In the genomic region with DNA sequence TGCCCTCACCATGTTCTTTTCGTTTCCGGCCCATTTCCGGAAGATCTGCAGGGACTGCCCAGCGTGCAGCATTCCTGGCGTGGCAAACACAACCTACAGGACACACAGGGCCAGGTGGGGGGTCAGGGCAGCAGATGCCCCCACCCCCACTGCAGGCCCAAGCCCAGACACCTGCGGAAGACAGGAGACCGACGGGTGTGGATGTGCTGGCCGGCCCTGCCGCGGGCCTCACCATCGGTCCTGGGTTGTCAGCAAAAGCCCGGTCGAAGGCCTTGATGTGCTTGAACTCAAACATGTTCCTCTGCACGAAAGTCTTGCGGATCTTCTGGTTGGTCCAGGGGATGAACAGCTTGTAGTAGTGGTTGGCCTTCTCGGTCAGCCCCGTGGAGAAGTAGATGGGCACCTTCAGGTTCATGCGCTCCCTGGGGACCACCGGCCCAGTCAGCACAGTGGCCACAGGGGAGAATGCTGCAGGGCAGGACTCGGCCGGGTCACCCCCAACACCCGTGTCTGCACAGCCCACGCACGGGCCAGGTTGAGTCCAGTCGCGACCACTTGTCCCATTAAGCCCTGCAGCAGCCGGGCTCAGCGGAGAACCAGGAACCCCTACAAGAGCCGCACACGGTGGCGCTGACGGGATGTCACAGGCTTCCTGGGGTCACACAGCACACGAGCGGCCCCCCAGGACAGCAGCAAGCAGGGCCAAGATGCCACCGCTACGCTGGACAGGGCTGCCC, we compare ENCODE assay signal across 26 cellular contexts. TPM values are rescaled to one million over a fixed set of nuclear protein-coding genes. Genes with fewer than 3 reads are reported as not detected.
DNase-seq lines count a peak whose midpoint lies in the region; ATAC-seq, FAIRE-seq and TF ChIP-seq lines count a peak whose summit lies in the region.
"Had no signal": no experiment of that assay in that cellular context is flagged by ENCODE, and none has a peak within 500 bp of the region (broad histone marks: within the 10 kb centered on the region; RNA-seq: fewer than 3 reads in every experiment).

No MANE protein-coding gene starts in this region.

- TF ChIP-seq EP300 in GM12878 (IDR thresholded peaks at IDR 0.05; ENCODE audit: borderline replicate concordance in 1 of 2, control insufficient read depth in 1 of 2, low read depth in 2 of 2, low read length in 2 of 2): no peak

- TF ChIP-seq CTCF in 22Rv1 (IDR thresholded peaks at IDR 0.05): no peak
- TF ChIP-seq CTCF in IMR-90 (conservative IDR thresholded peaks at IDR 0.05; ENCODE audit: low read depth, low read length): no peak
- no peak for TF ChIP-seq CTCF in GM12878 (IDR thresholded peaks at IDR 0.05 in 2 of 3, conservative IDR thresholded peaks at IDR 0.05 in 1 of 3; ENCODE audit: control insufficient read depth in 2 of 3, extremely low read depth in 1 of 3, insufficient read depth in 1 of 3, low read depth in 3 of 3, low read length in 3 of 3)

- no peak overlapping the region for H3K56ac ChIP-seq in IMR-90 (ENCODE audit: extremely low read depth, insufficient read depth, low read length)

- H3K4ac ChIP-seq in IMR-90 (ENCODE audit: low read depth, low read length) (no peak overlapping the region), neuronal stem cell (ENCODE audit: low read length) (no peak overlapping the region)

- H3K9ac ChIP-seq in IMR-90 (ENCODE audit: low read depth, low read length): no peak overlapping the region
- H3K9ac ChIP-seq in GM12878 (ENCODE audit: control insufficient read depth, insufficient read depth, low read length): no peak overlapping the region
- no peak overlapping the region for H3K9ac ChIP-seq in neuronal stem cell (ENCODE audit: low read depth, low read length, poor library complexity)
- H3K9ac ChIP-seq: BLaER1 had no signal

- H3K9me3 ChIP-seq in IMR-90 (ENCODE audit: control insufficient read depth, insufficient read depth, low read length) (no peaks in the 10 kb centered on the region), GM12878 (replicated peaks; ENCODE audit: control insufficient read depth, insufficient read depth, low read length) (no peaks in the 10 kb centered on the region), neuronal stem cell (replicated peaks in 1 of 2; ENCODE audit: control insufficient read depth in 2 of 2, insufficient read depth in 1 of 2, low read depth in 1 of 2, low read length in 2 of 2) (no peaks in the 10 kb centered on the region)
- no peaks in the 10 kb centered on the region for H3K9me3 ChIP-seq in effector memory CD4-positive, alpha-beta T cell (ENCODE audit: control insufficient read depth, low read length)
- H3K9me3 ChIP-seq: BLaER1 had no signal

- intact Hi-C loops in IMR-90 (cut with micrococcal nuclease) (no loop called here), GM12878 (cut with micrococcal nuclease; ENCODE audit: unreplicated experiment) (no loop called here)

- no peak overlapping the region for H2AK5ac ChIP-seq in IMR-90 (ENCODE audit: low read depth, low read length)
- no peak overlapping the region for H2AK5ac ChIP-seq in neuronal stem cell (ENCODE audit: low read depth, low read length)

- no peak overlapping the region for H3K23ac ChIP-seq in IMR-90 (ENCODE audit: low read depth, low read length)
- peak overlapping the region; percentile 85 for H3K23ac ChIP-seq in neuronal stem cell (ENCODE audit: low read depth, low read length, poor library complexity)

- no peak for FAIRE-seq in GM12878 (lab: Jason Lieb, UNC)
- FAIRE-seq: A204.1, D721Med, G401.6 had no signal

- 96% methylated on average over 22 of the region's 37 CpGs; no CpG with 5 or more reads in 1 of the 2 experiments for WGBS in IMR-90 (ENCODE audit: extremely low coverage in 2 of 2, insufficient read length in 1 of 2), 2 experiments
- WGBS in GM12878 (ENCODE audit: insufficient coverage, insufficient replicate concordance, low lambda C conversion rate, missing lambda C conversion rate): 92% methylated on average over 37 of the region's 37 CpGs
- no CpG with 5 or more reads among the region's 37 CpGs for WGBS in neuronal stem cell (ENCODE audit: extremely low coverage in 2 of 2, insufficient read length in 2 of 2, insufficient replicate concordance in 1 of 2), 2 donors

- TF ChIP-seq RAD21 in IMR-90 (IDR thresholded peaks at IDR 0.05; ENCODE audit: low read length): no peak
- no peak for TF ChIP-seq RAD21 in GM12878 (IDR thresholded peaks at IDR 0.05; ENCODE audit: insufficient read depth, low read depth, low read length)

- H2BK15ac ChIP-seq in IMR-90 (ENCODE audit: low read depth, low read length) (no peak overlapping the region), neuronal stem cell (ENCODE audit: low read length) (no peak overlapping the region)

- SMC1A ChIA-PET in GM12878 (lab: Charles Lee; ENCODE audit: uncharacterized antibody, unreplicated experiment): no interaction called here

- BruUV-seq in IMR-90 (replicated peaks; lab: Mats Ljungman, UMichigan) (no TSS peak), GM12878 (replicated peaks; lab: Mats Ljungman, UMichigan) (no TSS peak)

- H3K79me2 ChIP-seq in GM12878 (ENCODE audit: control insufficient read depth, insufficient read depth, low read length): peaks cover 6% of the 10 kb centered on the region

- no peak overlapping the region for H3K14ac ChIP-seq in IMR-90 (replicated peaks; ENCODE audit: low read depth, low read length)
- no peak overlapping the region for H3K14ac ChIP-seq in neuronal stem cell (ENCODE audit: low read length)

- in situ Hi-C loops in IMR-90 (cut with MboI; ENCODE audit: low sequenced_read_pairs) (no loop called here), GM12878 (cut with MboI) (no loop called here)

- H2BK120ac ChIP-seq in IMR-90 (ENCODE audit: low read depth, low read length) (no peak overlapping the region), neuronal stem cell (ENCODE audit: low read depth, low read length) (no peak overlapping the region)

- peaks cover 62% of the 10 kb centered on the region for H3K36me3 ChIP-seq in IMR-90 (ENCODE audit: control insufficient read depth, insufficient read depth, low read length)
- peaks cover 3 to 34% of the 10 kb centered on the region in 2 experiments; a peak in 3 of 4 replicates for H3K36me3 ChIP-seq in GM12878 (ENCODE audit: control insufficient read depth in 2 of 2, insufficient read depth in 2 of 2, low read length in 1 of 2)
- H3K36me3 ChIP-seq in neuronal stem cell (replicated peaks in 1 of 2; ENCODE audit: control insufficient read depth in 2 of 2, insufficient read depth in 2 of 2, low read length in 2 of 2): peaks cover 48 to 89% of the 10 kb centered on the region in 2 donors
- H3K36me3 ChIP-seq in effector memory CD4-positive, alpha-beta T cell (ENCODE audit: control insufficient read depth, insufficient read depth, low read length): peaks cover 48% of the 10 kb centered on the region

- H3K9me1 ChIP-seq in IMR-90 (ENCODE audit: insufficient read depth, low read length): no peaks in the 10 kb centered on the region

- H3K18ac ChIP-seq in IMR-90 (ENCODE audit: low read depth, low read length): no peak overlapping the region
- H3K18ac ChIP-seq in neuronal stem cell (ENCODE audit: low read length): peak overlapping the region; percentile 5

- RAD21 ChIA-PET in GM12878 (lab: Charles Lee; ENCODE audit: unreplicated experiment): no interaction called here

- H2BK12ac ChIP-seq in neuronal stem cell (ENCODE audit: low read length): no peak overlapping the region

- no peak overlapping the region for H4K5ac ChIP-seq in IMR-90 (ENCODE audit: low read depth, low read length)

- H3K27ac ChIP-seq in 22Rv1: peak overlapping the region; percentile 57
- H3K27ac ChIP-seq in IMR-90 (ENCODE audit: insufficient read depth, low read length): no peak overlapping the region
- H3K27ac ChIP-seq in GM12878 (ENCODE audit: control insufficient read depth, insufficient read depth): no peak overlapping the region
- no peak overlapping the region for H3K27ac ChIP-seq in neuronal stem cell (replicated peaks; ENCODE audit: low read length)
- H3K27ac ChIP-seq in effector memory CD4-positive, alpha-beta T cell (ENCODE audit: insufficient read depth, low read length, poor library complexity, severe bottlenecking): no peak overlapping the region
- H3K27ac ChIP-seq: BLaER1, HL-60, PC-9 had no signal

- H2BK5ac ChIP-seq in IMR-90 (ENCODE audit: low read depth, low read length, poor library complexity, severe bottlenecking) (no peak overlapping the region), neuronal stem cell (ENCODE audit: low read length) (no peak overlapping the region)

- POLR2A ChIA-PET in IMR-90 (lab: Charles Lee; ENCODE audit: unreplicated experiment) (no interaction called here), GM12878 (lab: Charles Lee) (no interaction called here)

- no peak overlapping the region for H4K91ac ChIP-seq in IMR-90 (ENCODE audit: insufficient read depth, low read depth, low read length)
- H4K91ac ChIP-seq in neuronal stem cell (ENCODE audit: low read depth, low read length, poor library complexity): no peak overlapping the region

- no peak overlapping the region for H2AK9ac ChIP-seq in IMR-90 (replicated peaks; ENCODE audit: low read depth, low read length, poor library complexity)

- H3K27me3 ChIP-seq in IMR-90 (ENCODE audit: control insufficient read depth, insufficient read depth, low read length): no peaks in the 10 kb centered on the region
- H3K27me3 ChIP-seq in GM12878 (replicated peaks in 1 of 2; ENCODE audit: control insufficient read depth in 2 of 2, insufficient read depth in 2 of 2, low read length in 1 of 2): no peaks in the 10 kb centered on the region
- H3K27me3 ChIP-seq in neuronal stem cell (ENCODE audit: control insufficient read depth in 3 of 3, insufficient read depth in 3 of 3, low read depth in 1 of 3, low read length in 3 of 3): peaks cover 0 to 2% (median 0%) of the 10 kb centered on the region in 3 experiments
- H3K27me3 ChIP-seq in effector memory CD4-positive, alpha-beta T cell (replicated peaks; ENCODE audit: control insufficient read depth, insufficient read depth, low read length, poor library complexity, severe bottlenecking): no peaks in the 10 kb centered on the region
- H3K27me3 ChIP-seq: BLaER1 had no signal

- ATAC-seq in IMR-90 (ENCODE audit: low read depth): no peak
- ATAC-seq in GM12878: no peak
- ATAC-seq in GM21825 (IDR thresholded peaks at IDR 0.05; ENCODE audit: unreplicated experiment): no peak

- DNase-seq in IMR-90 (no peak), GM12878 (ENCODE audit: low read depth, low spot score) (no peak), neuronal stem cell (ENCODE audit: low spot score) (no peak), SKM-1 (lab: John Stamatoyannopoulos, UW; ENCODE audit: unreplicated experiment) (no peak)
- DNase-seq in effector memory CD4-positive, alpha-beta T cell: no peak
- DNase-seq: CD4-positive, CD25-positive, alpha-beta regulatory T cell; DMS53; Kasumi-1; MV-4-11; NCI-H1105 treated with DMSO at 0.1 percent for 48 hours; NCI-H2029; NCI-H446 treated with DMSO at 0.1 percent for 48 hours; NCI-H526 treated with DMSO at 0.1 percent for 48 hours; PC-9; RPMI8226; SHP77 had no signal

- H4K8ac ChIP-seq in IMR-90 (ENCODE audit: low read depth in 2 of 2, low read length in 2 of 2) (no peak overlapping the region), neuronal stem cell (ENCODE audit: low read depth, low read length) (no peak overlapping the region)

- H3K79me1 ChIP-seq in IMR-90 (ENCODE audit: low read depth in 1 of 2, low read length in 2 of 2) (peaks cover 16 to 55% of the 10 kb centered on the region in 2 experiments), neuronal stem cell (ENCODE audit: low read depth, low read length) (peaks cover 20% of the 10 kb centered on the region)

- no peak overlapping the region for H3K4me2 ChIP-seq in IMR-90 (ENCODE audit: low read depth, low read length)
- no peak overlapping the region for H3K4me2 ChIP-seq in GM12878 (ENCODE audit: control insufficient read depth, insufficient read depth)
- no peak overlapping the region for H3K4me2 ChIP-seq in neuronal stem cell (ENCODE audit: insufficient read depth, low read length, poor library complexity, severe bottlenecking)
- H3K4me2 ChIP-seq: BLaER1, PC-9 had no signal

- H3K4me1 ChIP-seq in IMR-90 (ENCODE audit: control insufficient read depth, insufficient read depth, low read length): peaks cover 9% of the 10 kb centered on the region
- no peaks in the 10 kb centered on the region for H3K4me1 ChIP-seq in GM12878 (ENCODE audit: control insufficient read depth, insufficient read depth, low read length)
- H3K4me1 ChIP-seq in neuronal stem cell (ENCODE audit: control insufficient read depth in 2 of 2, insufficient read depth in 1 of 2, low read depth in 1 of 2, low read length in 2 of 2): peaks cover 8 to 15% of the 10 kb centered on the region in 2 donors
- peaks cover 7% of the 10 kb centered on the region for H3K4me1 ChIP-seq in effector memory CD4-positive, alpha-beta T cell (ENCODE audit: control insufficient read depth, insufficient read depth, low read length, poor library complexity, severe bottlenecking)

- no peak for TF ChIP-seq POLR2A in IMR-90 (IDR thresholded peaks at IDR 0.05; ENCODE audit: low read depth, low read length)
- TF ChIP-seq POLR2A in GM12878 (IDR thresholded peaks at IDR 0.05; ENCODE audit: low read depth, low read length): peak; percentile 54

- H4K20me1 ChIP-seq in IMR-90 (ENCODE audit: insufficient read depth, low read length) (peaks cover 49% of the 10 kb centered on the region), GM12878 (ENCODE audit: control insufficient read depth, insufficient read depth) (no peaks in the 10 kb centered on the region; the same call in 1 of the 2 replicates)

- no peak overlapping the region for H2BK20ac ChIP-seq in IMR-90 (ENCODE audit: low read depth, low read length)

- CTCF ChIA-PET in IMR-90 (lab: Yijun Ruan, JAX) (no interaction called here), GM12878 (lab: Yijun Ruan, JAX) (no interaction called here)

- H2AFZ ChIP-seq in IMR-90 (replicated peaks; ENCODE audit: low read length, poor library complexity) (peak overlapping the region; percentile 43), GM12878 (ENCODE audit: control insufficient read depth, low read depth, low read length) (no peak overlapping the region), neuronal stem cell (ENCODE audit: low read length) (no peak overlapping the region)
- H2AFZ ChIP-seq: PC-9 had no signal

- H3K4me3 ChIP-seq in IMR-90 (ENCODE audit: insufficient read depth, low read depth, low read length) (no peak overlapping the region), GM12878 (no peak overlapping the region), neuronal stem cell (ENCODE audit: low read length in 2 of 2) (peak overlapping the region in 1 of 2 donors; percentile 45)
- no peak overlapping the region for H3K4me3 ChIP-seq in effector memory CD4-positive, alpha-beta T cell (ENCODE audit: insufficient read depth, low read depth, low read length, poor library complexity, severe bottlenecking)
- H3K4me3 ChIP-seq: BLaER1, PC-9 had no signal

- dilution Hi-C loops in IMR-90 (cut with HindIII; ENCODE audit: low sequenced_read_pairs, unreplicated experiment): no loop called here

RNA-seq across cellular contexts. Expression of a gene that starts 5.3 kb away (rescaled TPM):
- total RNA-seq in IMR-90 (2012; rRNA removed): 10.9 and 13.3 TPM in 2 replicates
- 33.0 and 43.6 TPM in 2 replicates for polyA plus RNA-seq in IMR-90 (2012; rRNA removed)
- polyA plus RNA-seq in IMR-90 (2012; cell fraction: cytosol; rRNA removed): 26.4 and 45.6 TPM in 2 replicates
- 34.1 and 86.3 TPM in 2 replicates for polyA plus RNA-seq in IMR-90 (2012; cell fraction: nucleus; rRNA removed; ENCODE audit: low replicate concordance)
- 17.6 and 24.8 TPM in 2 replicates for total RNA-seq in GM12878 (2013; cell fraction: nucleolus; rRNA removed)
- total RNA-seq in GM12878 (2014; rRNA removed): 21.3 and 28.4 TPM in 2 replicates
- 5.3 and 6.0 TPM in 2 replicates for total RNA-seq in GM12878 (2014; rRNA removed; fragmentation: Illumina TruSeq; extraction: Trizol)
- total RNA-seq in GM12878 (2021): 26.0 and 27.2 TPM in 2 replicates
- polyA plus RNA-seq in GM12878 (2011; ENCODE audit: low read depth): 3.3 TPM
- 1.9 and 5.0 TPM in 2 replicates for polyA plus RNA-seq in GM12878 (2011; rRNA removed)
- polyA plus RNA-seq in GM12878 (2011; cell fraction: cytosol; rRNA removed): 10.4 and 19.0 TPM in 2 replicates
- 20.4 and 32.0 TPM in 2 replicates for polyA plus RNA-seq in GM12878 (2011; cell fraction: nucleus; rRNA removed)
- 8.7 and 11.0 TPM in 2 replicates for polyA plus RNA-seq in GM12878 (2012)
- 0.13 and 2.5 TPM in 2 replicates for polyA plus RNA-seq in GM12878 (2014; fragmentation: Illumina TruSeq; extraction: Trizol)
- 1 to 10 TPM in 1 of 2 experiments, under 1 TPM in 1; 0.16 to 1.5 TPM for polyA plus RNA-seq in GM12878 (2014; fragmentation: Nextera tagmentation; extraction: Ambion mirVana)
- 24.3 and 28.6 TPM in 2 replicates for polyA plus RNA-seq in GM12878 (2014; rRNA removed)
- 10 to 100 TPM; 27.5 to 28.4 TPM for polyA plus RNA-seq in GM12878 (2016; fragmentation: Nextera tagmentation; extraction: Ambion mirVana)
- polyA minus RNA-seq in GM12878 (2011; rRNA and poly(A)+ RNA removed): 2.6 and 5.0 TPM in 2 replicates
- 4.4 and 6.0 TPM in 2 replicates for polyA minus RNA-seq in GM12878 (2011; cell fraction: cytosol; rRNA and poly(A)+ RNA removed)
- 13.7 and 28.9 TPM in 2 replicates for polyA minus RNA-seq in GM12878 (2011; cell fraction: nucleus; rRNA and poly(A)+ RNA removed)
- polyA plus RNA-seq in neuronal stem cell (2013, experiment 1 of 2): 15.2 TPM
- 15.0 TPM for polyA plus RNA-seq in neuronal stem cell (2013, experiment 2 of 2)

RNA-seq across cellular contexts. Expression of a gene that starts 5.9 kb away (rescaled TPM):
- total RNA-seq in IMR-90 (2012; rRNA removed) (13.3 and 15.3 TPM in 2 replicates), GM12878 (2014; rRNA removed) (17.6 and 22.1 TPM in 2 replicates), GM12878 (2014; rRNA removed; fragmentation: Illumina TruSeq; extraction: Trizol) (4.0 and 4.4 TPM in 2 replicates), GM12878 (2021) (29.8 and 34.2 TPM in 2 replicates)
- polyA plus RNA-seq in IMR-90 (2012; rRNA removed) (58.2 and 75.2 TPM in 2 replicates), GM12878 (2011; rRNA removed) (4.6 and 8.3 TPM in 2 replicates), GM12878 (2014; fragmentation: Illumina TruSeq; extraction: Trizol) (0.62 and 4.5 TPM in 2 replicates), GM12878 (2014; fragmentation: Nextera tagmentation; extraction: Ambion mirVana) (under 1 TPM; 0.05 to 0.11 TPM), GM12878 (2014; rRNA removed) (28.1 and 32.7 TPM in 2 replicates), GM12878 (2016; fragmentation: Nextera tagmentation; extraction: Ambion mirVana) (10 to 100 TPM in 1 of 2 experiments, 1 to 10 TPM in 1; 5.9 to 10.9 TPM)
- 27.8 and 31.6 TPM in 2 replicates for polyA plus RNA-seq in IMR-90 (2012; cell fraction: cytosol; rRNA removed)
- polyA plus RNA-seq in IMR-90 (2012; cell fraction: nucleus; rRNA removed; ENCODE audit: low replicate concordance): 477 and 1,309 TPM in 2 replicates
- total RNA-seq in GM12878 (2013; cell fraction: nucleolus; rRNA removed): 33.1 and 35.9 TPM in 2 replicates
- 3.8 TPM for polyA plus RNA-seq in GM12878 (2011; ENCODE audit: low read depth)
- 7.2 and 11.7 TPM in 2 replicates for polyA plus RNA-seq in GM12878 (2011; cell fraction: cytosol; rRNA removed)
- 255 and 314 TPM in 2 replicates for polyA plus RNA-seq in GM12878 (2011; cell fraction: nucleus; rRNA removed)
- 21.5 and 22.5 TPM in 2 replicates for polyA plus RNA-seq in GM12878 (2012)
- polyA minus RNA-seq in GM12878 (2011; rRNA and poly(A)+ RNA removed): 11.4 and 14.2 TPM in 2 replicates
- polyA minus RNA-seq in GM12878 (2011; cell fraction: cytosol; rRNA and poly(A)+ RNA removed): 8.3 and 17.0 TPM in 2 replicates
- 20.7 and 27.7 TPM in 2 replicates for polyA minus RNA-seq in GM12878 (2011; cell fraction: nucleus; rRNA and poly(A)+ RNA removed)
- 19.8 TPM for polyA plus RNA-seq in neuronal stem cell (2013, experiment 1 of 2)
- 18.5 TPM for polyA plus RNA-seq in neuronal stem cell (2013, experiment 2 of 2)

RNA-seq across cellular contexts. Expression of a gene that starts 10.8 kb away (rescaled TPM):
- 52.5 and 56.1 TPM in 2 replicates for total RNA-seq in IMR-90 (2012; rRNA removed)
- 123 and 134 TPM in 2 replicates for polyA plus RNA-seq in IMR-90 (2012; rRNA removed)
- polyA plus RNA-seq in IMR-90 (2012; cell fraction: cytosol; rRNA removed): 64.0 and 101 TPM in 2 replicates
- 495 and 1,105 TPM in 2 replicates for polyA plus RNA-seq in IMR-90 (2012; cell fraction: nucleus; rRNA removed; ENCODE audit: low replicate concordance)
- 160 and 166 TPM in 2 replicates for total RNA-seq in GM12878 (2013; cell fraction: nucleolus; rRNA removed)
- 86.6 and 98.3 TPM in 2 replicates for total RNA-seq in GM12878 (2014; rRNA removed)
- 36.8 and 41.1 TPM in 2 replicates for total RNA-seq in GM12878 (2014; rRNA removed; fragmentation: Illumina TruSeq; extraction: Trizol)
- total RNA-seq in GM12878 (2021): 87.3 and 104 TPM in 2 replicates
- polyA plus RNA-seq in GM12878 (2011; ENCODE audit: low read depth): 34.7 TPM
- polyA plus RNA-seq in GM12878 (2011; rRNA removed): 43.9 and 78.4 TPM in 2 replicates
- 134 and 137 TPM in 2 replicates for polyA plus RNA-seq in GM12878 (2011; cell fraction: cytosol; rRNA removed)
- 386 and 456 TPM in 2 replicates for polyA plus RNA-seq in GM12878 (2011; cell fraction: nucleus; rRNA removed)
- 77.9 and 92.3 TPM in 2 replicates for polyA plus RNA-seq in GM12878 (2012)
- 55.2 and 64.2 TPM in 2 replicates for polyA plus RNA-seq in GM12878 (2014; fragmentation: Illumina TruSeq; extraction: Trizol)
- 1 to 10 TPM; 2.5 to 9.4 TPM for polyA plus RNA-seq in GM12878 (2014; fragmentation: Nextera tagmentation; extraction: Ambion mirVana)
- polyA plus RNA-seq in GM12878 (2014; rRNA removed): 117 and 130 TPM in 2 replicates
- 10 to 100 TPM; 77.0 to 79.9 TPM for polyA plus RNA-seq in GM12878 (2016; fragmentation: Nextera tagmentation; extraction: Ambion mirVana)
- polyA minus RNA-seq in GM12878 (2011; rRNA and poly(A)+ RNA removed): 67.1 and 96.1 TPM in 2 replicates
- 30.6 and 47.1 TPM in 2 replicates for polyA minus RNA-seq in GM12878 (2011; cell fraction: cytosol; rRNA and poly(A)+ RNA removed)
- 46.7 and 94.2 TPM in 2 replicates for polyA minus RNA-seq in GM12878 (2011; cell fraction: nucleus; rRNA and poly(A)+ RNA removed)
- 73.8 TPM for polyA plus RNA-seq in neuronal stem cell (2013, experiment 1 of 2)
- polyA plus RNA-seq in neuronal stem cell (2013, experiment 2 of 2): 72.0 TPM

RNA-seq across cellular contexts. Expression of a gene that starts 10.9 kb away (rescaled TPM):
- 2.7 and 3.1 TPM in 2 replicates for total RNA-seq in IMR-90 (2012; rRNA removed)
- polyA plus RNA-seq in IMR-90 (2012; rRNA removed): 12.1 and 15.4 TPM in 2 replicates
- 7.4 and 21.9 TPM in 2 replicates for polyA plus RNA-seq in IMR-90 (2012; cell fraction: cytosol; rRNA removed)
- polyA plus RNA-seq in IMR-90 (2012; cell fraction: nucleus; rRNA removed; ENCODE audit: low replicate concordance): 5.6 and 16.7 TPM in 2 replicates
- total RNA-seq in GM12878 (2013; cell fraction: nucleolus; rRNA removed): 16.5 and 18.3 TPM in 2 replicates
- 16.7 and 21.2 TPM in 2 replicates for total RNA-seq in GM12878 (2014; rRNA removed)
- total RNA-seq in GM12878 (2014; rRNA removed; fragmentation: Illumina TruSeq; extraction: Trizol): 2.8 and 4.3 TPM in 2 replicates
- total RNA-seq in GM12878 (2021): 19.6 and 20.2 TPM in 2 replicates
- 2.5 TPM for polyA plus RNA-seq in GM12878 (2011; ENCODE audit: low read depth)
- polyA plus RNA-seq in GM12878 (2011; rRNA removed): 1.7 and 2.9 TPM in 2 replicates
- 6.0 and 10.7 TPM in 2 replicates for polyA plus RNA-seq in GM12878 (2011; cell fraction: cytosol; rRNA removed)
- polyA plus RNA-seq in GM12878 (2011; cell fraction: nucleus; rRNA removed): 9.1 and 12.3 TPM in 2 replicates
- 10.1 and 10.4 TPM in 2 replicates for polyA plus RNA-seq in GM12878 (2012)
- polyA plus RNA-seq in GM12878 (2014; fragmentation: Illumina TruSeq; extraction: Trizol): 1.8 TPM in 1 of 2 replicates, not detected in the other
- polyA plus RNA-seq in GM12878 (2014; fragmentation: Nextera tagmentation; extraction: Ambion mirVana): under 1 TPM; 0.06 to 0.18 TPM
- polyA plus RNA-seq in GM12878 (2014; rRNA removed): 15.7 and 19.2 TPM in 2 replicates
- polyA plus RNA-seq in GM12878 (2016; fragmentation: Nextera tagmentation; extraction: Ambion mirVana): 10 to 100 TPM; 17.7 to 24.3 TPM
- 1.8 and 7.2 TPM in 2 replicates for polyA minus RNA-seq in GM12878 (2011; rRNA and poly(A)+ RNA removed)
- 5.3 and 9.6 TPM in 2 replicates for polyA minus RNA-seq in GM12878 (2011; cell fraction: cytosol; rRNA and poly(A)+ RNA removed)
- 11.4 and 14.2 TPM in 2 replicates for polyA minus RNA-seq in GM12878 (2011; cell fraction: nucleus; rRNA and poly(A)+ RNA removed)
- 9.4 TPM for polyA plus RNA-seq in neuronal stem cell (2013, experiment 1 of 2)
- polyA plus RNA-seq in neuronal stem cell (2013, experiment 2 of 2): 9.2 TPM

RNA-seq across cellular contexts. Expression of a gene that starts 17.4 kb away (rescaled TPM):
- total RNA-seq in IMR-90 (2012; rRNA removed) (under 0.01 TPM in 1 of 2 replicates, not detected in the other), GM12878 (2014; rRNA removed) (0.05 and 0.06 TPM in 2 replicates), GM12878 (2014; rRNA removed; fragmentation: Illumina TruSeq; extraction: Trizol) (0.04 and 0.05 TPM in 2 replicates), GM12878 (2021) (0.29 and 0.51 TPM in 2 replicates)
- polyA plus RNA-seq in IMR-90 (2012; rRNA removed) (0.05 and 0.06 TPM in 2 replicates), GM12878 (2011; rRNA removed) (0.03 and 0.08 TPM in 2 replicates), GM12878 (2014; fragmentation: Illumina TruSeq; extraction: Trizol) (not detected in 2 replicates), GM12878 (2014; fragmentation: Nextera tagmentation; extraction: Ambion mirVana) (not detected), GM12878 (2014; rRNA removed) (0.19 and 0.41 TPM in 2 replicates), GM12878 (2016; fragmentation: Nextera tagmentation; extraction: Ambion mirVana) (under 1 TPM; 0.08 to 0.38 TPM)
- 0.04 TPM in 1 of 2 replicates, not detected in the other for polyA plus RNA-seq in IMR-90 (2012; cell fraction: cytosol; rRNA removed)
- polyA plus RNA-seq in IMR-90 (2012; cell fraction: nucleus; rRNA removed; ENCODE audit: low replicate concordance): 0.56 and 1.9 TPM in 2 replicates
- total RNA-seq in GM12878 (2013; cell fraction: nucleolus; rRNA removed): 0.73 and 1.2 TPM in 2 replicates
- 0.20 TPM for polyA plus RNA-seq in GM12878 (2011; ENCODE audit: low read depth)
- polyA plus RNA-seq in GM12878 (2011; cell fraction: cytosol; rRNA removed): 0.10 and 0.15 TPM in 2 replicates
- polyA plus RNA-seq in GM12878 (2011; cell fraction: nucleus; rRNA removed): 2.7 and 2.9 TPM in 2 replicates
- polyA plus RNA-seq in GM12878 (2012): 0.46 and 0.62 TPM in 2 replicates
- polyA minus RNA-seq in GM12878 (2011; rRNA and poly(A)+ RNA removed): 0.21 TPM in 1 of 2 replicates, not detected in the other
- polyA minus RNA-seq in GM12878 (2011; cell fraction: cytosol; rRNA and poly(A)+ RNA removed): 0.27 TPM in 1 of 2 replicates, not detected in the other
- 0.60 and 0.77 TPM in 2 replicates for polyA minus RNA-seq in GM12878 (2011; cell fraction: nucleus; rRNA and poly(A)+ RNA removed)
- polyA plus RNA-seq in neuronal stem cell (2013, experiment 1 of 2): 0.14 TPM
- 0.12 TPM for polyA plus RNA-seq in neuronal stem cell (2013, experiment 2 of 2)
- total RNA-seq: H4, M059J, SK-MEL-5 had no signal
